Comparison of ENCODE assay signal across 16 cellular contexts in the genomic region with DNA sequence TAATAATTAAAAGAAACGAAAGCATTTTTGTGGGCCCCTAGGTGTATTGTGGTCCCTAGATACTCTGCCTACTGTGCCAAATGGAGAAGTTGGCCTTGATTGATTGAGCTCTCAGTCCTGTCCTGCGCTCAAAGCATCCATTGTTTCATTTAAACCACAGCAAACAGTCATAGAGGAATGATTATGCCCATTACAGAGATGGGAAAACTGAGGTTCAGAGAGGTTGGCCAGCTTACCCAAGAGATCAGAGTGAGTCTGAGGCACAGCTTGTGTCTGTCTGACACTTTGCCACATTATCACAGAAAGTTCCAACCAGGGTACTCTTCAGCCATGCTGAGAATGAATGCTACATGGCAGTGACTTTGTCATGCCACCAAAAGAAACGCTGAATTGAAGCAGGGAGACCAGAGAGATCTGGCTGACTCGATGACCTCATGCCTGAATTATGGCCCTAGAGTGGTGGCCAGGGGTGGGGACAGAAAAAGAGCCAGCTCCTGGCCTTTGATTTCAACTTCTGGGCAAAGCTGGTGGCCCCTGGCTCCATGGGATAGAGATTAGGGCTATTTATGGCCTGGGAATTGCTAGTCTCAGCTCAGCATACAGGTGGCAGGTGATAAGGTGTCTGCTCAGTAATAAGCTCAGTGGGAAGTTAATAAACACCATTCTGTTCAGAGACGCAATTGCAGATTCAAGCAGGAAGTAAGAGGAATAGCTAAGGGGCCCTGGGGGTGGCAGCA.
"Had no signal": no experiment of that assay in that cellular context is flagged by ENCODE, and none has a peak within 500 bp of the region (broad histone marks: within the 10 kb centered on the region; RNA-seq: fewer than 3 reads in every experiment).

No MANE protein-coding gene starts in this region.

- H3K36me3 Mint-ChIP-seq: activated naive CD4-positive, alpha-beta T cell treated with anti-CD3 and anti-CD28 coated beads, Interleukin-2, amount 50 U/mL, for 72 hours; stimulated activated effector memory CD8-positive, alpha-beta T cell treated with anti-CD3 and anti-CD28 coated beads, Interleukin-12 subunit alpha, Interleukin-12 subunit beta, amount 100 ng/mL, for 72 hours had no signal

- H3K9me3 ChIP-seq: thyroid gland, vagina had no signal

- ATAC-seq: activated naive CD4-positive, alpha-beta T cell treated with anti-CD3 and anti-CD28 coated beads, Interleukin-2, amount 50 U/mL, for 72 hours; left lobe of liver; stimulated activated effector memory CD8-positive, alpha-beta T cell treated with anti-CD3 and anti-CD28 coated beads, Interleukin-12 subunit alpha, Interleukin-12 subunit beta, amount 100 ng/mL, for 72 hours had no signal

- H3K4me1 ChIP-seq: parathyroid adenoma, thyroid gland, vagina had no signal

- DNase-seq: activated CD4-positive, alpha-beta T cell treated with anti-CD3 and anti-CD28 coated beads, Interleukin-2, amount 50 U/mL, for 1 hour; activated CD4-positive, CD25-positive, alpha-beta regulatory T cell; activated effector memory CD4-positive, alpha-beta T cell treated with Interleukin-2 at 50 U/mL for 16 hours; activated T-cell treated with anti-CD3 and anti-CD28 coated beads, Interleukin-2, amount 50 U/mL, for 24 hours; amniotic stem cell; brain microvascular endothelial cell; erythroblast; immature natural killer cell; retina; thyroid gland had no signal

- H3K4me3 ChIP-seq: skin epidermis, thyroid gland, vagina had no signal

- H3K9me3 Mint-ChIP-seq: activated naive CD4-positive, alpha-beta T cell treated with anti-CD3 and anti-CD28 coated beads, Interleukin-2, amount 50 U/mL, for 72 hours; activated T-cell treated with anti-CD3 and anti-CD28 coated beads, Interleukin-2, amount 50 U/mL, for 24 hours; immature natural killer cell; stimulated activated effector memory CD8-positive, alpha-beta T cell treated with anti-CD3 and anti-CD28 coated beads, Interleukin-12 subunit alpha, Interleukin-12 subunit beta, amount 100 ng/mL, for 72 hours had no signal

- H3K27me3 ChIP-seq: brain microvascular endothelial cell, thyroid gland, vagina had no signal

- H3K27ac Mint-ChIP-seq: activated T-cell treated with anti-CD3 and anti-CD28 coated beads, Interleukin-2, amount 50 U/mL, for 24 hours; immature natural killer cell; stimulated activated effector memory CD8-positive, alpha-beta T cell treated with anti-CD3 and anti-CD28 coated beads, Interleukin-12 subunit alpha, Interleukin-12 subunit beta, amount 100 ng/mL, for 72 hours had no signal

- H3K36me3 ChIP-seq: brain microvascular endothelial cell, thyroid gland, vagina had no signal

- H2AFZ ChIP-seq: parathyroid adenoma had no signal

- H3K27ac ChIP-seq: brain microvascular endothelial cell, parathyroid adenoma, skin epidermis, thyroid gland, vagina had no signal

- H3K4me3 Mint-ChIP-seq: activated T-cell treated with anti-CD3 and anti-CD28 coated beads, Interleukin-2, amount 50 U/mL, for 24 hours; immature natural killer cell; stimulated activated effector memory CD8-positive, alpha-beta T cell treated with anti-CD3 and anti-CD28 coated beads, Interleukin-12 subunit alpha, Interleukin-12 subunit beta, amount 100 ng/mL, for 72 hours had no signal

- H3K9ac ChIP-seq: parathyroid adenoma had no signal

- H3K27me3 Mint-ChIP-seq: activated T-cell treated with anti-CD3 and anti-CD28 coated beads, Interleukin-2, amount 50 U/mL, for 24 hours had no signal

- H3K79me2 ChIP-seq: parathyroid adenoma had no signal

- H3K4me1 Mint-ChIP-seq: immature natural killer cell had no signal
